ENCODE assay signal across 16 cellular contexts in the genomic region with DNA sequence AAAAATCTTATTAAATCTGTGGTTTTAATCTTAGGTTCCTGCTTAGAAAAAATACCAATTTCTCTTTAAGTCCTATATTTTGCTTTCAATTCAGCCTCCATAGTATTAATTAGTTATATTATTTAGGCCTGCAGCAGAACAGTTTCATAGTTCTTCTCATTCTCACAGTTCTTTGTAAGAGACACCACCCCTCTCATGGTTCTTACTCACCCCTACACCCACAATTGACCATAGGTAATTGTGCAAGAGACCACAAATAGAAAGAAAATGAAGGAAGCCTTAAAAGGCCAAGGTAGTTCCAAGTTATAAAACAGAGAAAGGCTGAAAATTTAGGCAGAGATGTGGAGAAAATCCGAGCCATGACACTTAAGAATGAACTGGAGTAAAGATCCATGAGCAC.
DNase-seq lines count a peak whose midpoint lies in the region; ATAC-seq and TF ChIP-seq lines count a peak whose summit lies in the region.
"Had no signal": no experiment of that assay in that cellular context is flagged by ENCODE, and none has a peak within 500 bp of the region (broad histone marks: within the 10 kb centered on the region; RNA-seq: fewer than 3 reads in every experiment).

No MANE protein-coding gene starts in this region.

- in situ Hi-C loops in brain microvascular endothelial cell (cut with HindIII; ENCODE audit: low pct_ligation_motif_present, low sequenced_read_pairs): no loop called here
- in situ Hi-C loops in ACHN (cut with HindIII; ENCODE audit: low pct_ligation_motif_present, low pct_unique_long_range_greater_than_20kb, low sequenced_read_pairs): no loop called here

- DNase-seq in AML-193 (lab: John Stamatoyannopoulos, UW): peak; percentile 80 to 81
- peak; percentile 15 for DNase-seq in M059J (ENCODE audit: low read depth)
- peak; percentile 6 for DNase-seq in brain microvascular endothelial cell
- peak; percentile 53 for DNase-seq in kidney tubule cell (ENCODE audit: low spot score)
- DNase-seq in ACHN: no peak
- no peak for DNase-seq in NCI-H2029 treated with DMSO at 0.1 percent for 48 hours (lab: John Stamatoyannopoulos, UW)
- DNase-seq: activated CD4-positive, alpha-beta T cell treated with anti-CD3 and anti-CD28 coated beads, Interleukin-2, amount 50 U/mL, for 48 hours; amygdala; cortex of kidney; HFFc6; NCI-H2171 treated with DMSO at 0.1 percent for 48 hours; nucleus accumbens; small intestine had no signal

- H3K27me3 ChIP-seq in brain microvascular endothelial cell (replicated peaks): no peaks in the 10 kb centered on the region
- H3K27me3 ChIP-seq: gastroesophageal sphincter had no signal

- ATAC-seq in HG03571 (IDR thresholded peaks at IDR 0.05; ENCODE audit: unreplicated experiment): no peak
- ATAC-seq in HG02610 (IDR thresholded peaks at IDR 0.05; ENCODE audit: unreplicated experiment): no peak
- ATAC-seq: gastroesophageal sphincter had no signal

- H3K27ac ChIP-seq in brain microvascular endothelial cell: no peak overlapping the region
- H3K27ac ChIP-seq: gastroesophageal sphincter had no signal

- H3K4me3 ChIP-seq in brain microvascular endothelial cell (ENCODE audit: low read depth, low read length): no peak overlapping the region
- H3K4me3 ChIP-seq: gastroesophageal sphincter had no signal

- TF ChIP-seq CTCF in brain microvascular endothelial cell (IDR thresholded peaks at IDR 0.05; ENCODE audit: low read depth, low read length, missing control alignments): no peak

- no peaks in the 10 kb centered on the region for H3K36me3 ChIP-seq in brain microvascular endothelial cell (replicated peaks)
- H3K36me3 ChIP-seq: gastroesophageal sphincter had no signal

Comparison
In these comparisons a context has a peak if more than half of its experiments do, and no peak if none do; other contexts are left out.
1. DNase-seq: peak in AML-193 (2 of 2), M059J (single experiment), brain microvascular endothelial cell (single experiment) and kidney tubule cell (single experiment); none in ACHN (single experiment) and NCI-H2029 treated with DMSO at 0.1 percent for 48 hours (single experiment).